ENCODE assay signal across 1 cellular context in the genomic region with DNA sequence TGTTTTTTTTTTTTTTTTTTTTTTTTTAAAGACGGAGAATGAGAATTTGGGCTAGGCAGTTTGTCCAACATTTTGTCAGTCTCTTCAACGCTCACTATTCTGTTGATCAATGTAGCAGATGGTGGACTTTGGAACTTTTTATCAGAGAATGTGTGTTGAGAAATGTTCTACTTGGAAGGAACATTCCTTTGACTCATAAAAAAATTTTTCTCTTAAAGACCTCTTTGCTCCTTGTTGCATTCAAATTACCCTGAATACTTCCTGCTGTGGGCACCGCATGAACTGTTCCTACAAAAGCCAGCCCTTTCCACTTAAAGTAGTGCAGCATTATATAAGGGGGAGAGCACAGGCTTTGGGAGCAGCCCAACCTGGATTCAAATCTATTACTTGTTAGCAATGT.
TF ChIP-seq lines count a peak whose summit lies in the region.

No MANE protein-coding gene starts in this region.

TF ChIP-seq in GM23338, 12 proteins besides CTCF, POLR2A, EP300 and RAD21 (continued from another document):
- TF ChIP-seq, protein P1, sequence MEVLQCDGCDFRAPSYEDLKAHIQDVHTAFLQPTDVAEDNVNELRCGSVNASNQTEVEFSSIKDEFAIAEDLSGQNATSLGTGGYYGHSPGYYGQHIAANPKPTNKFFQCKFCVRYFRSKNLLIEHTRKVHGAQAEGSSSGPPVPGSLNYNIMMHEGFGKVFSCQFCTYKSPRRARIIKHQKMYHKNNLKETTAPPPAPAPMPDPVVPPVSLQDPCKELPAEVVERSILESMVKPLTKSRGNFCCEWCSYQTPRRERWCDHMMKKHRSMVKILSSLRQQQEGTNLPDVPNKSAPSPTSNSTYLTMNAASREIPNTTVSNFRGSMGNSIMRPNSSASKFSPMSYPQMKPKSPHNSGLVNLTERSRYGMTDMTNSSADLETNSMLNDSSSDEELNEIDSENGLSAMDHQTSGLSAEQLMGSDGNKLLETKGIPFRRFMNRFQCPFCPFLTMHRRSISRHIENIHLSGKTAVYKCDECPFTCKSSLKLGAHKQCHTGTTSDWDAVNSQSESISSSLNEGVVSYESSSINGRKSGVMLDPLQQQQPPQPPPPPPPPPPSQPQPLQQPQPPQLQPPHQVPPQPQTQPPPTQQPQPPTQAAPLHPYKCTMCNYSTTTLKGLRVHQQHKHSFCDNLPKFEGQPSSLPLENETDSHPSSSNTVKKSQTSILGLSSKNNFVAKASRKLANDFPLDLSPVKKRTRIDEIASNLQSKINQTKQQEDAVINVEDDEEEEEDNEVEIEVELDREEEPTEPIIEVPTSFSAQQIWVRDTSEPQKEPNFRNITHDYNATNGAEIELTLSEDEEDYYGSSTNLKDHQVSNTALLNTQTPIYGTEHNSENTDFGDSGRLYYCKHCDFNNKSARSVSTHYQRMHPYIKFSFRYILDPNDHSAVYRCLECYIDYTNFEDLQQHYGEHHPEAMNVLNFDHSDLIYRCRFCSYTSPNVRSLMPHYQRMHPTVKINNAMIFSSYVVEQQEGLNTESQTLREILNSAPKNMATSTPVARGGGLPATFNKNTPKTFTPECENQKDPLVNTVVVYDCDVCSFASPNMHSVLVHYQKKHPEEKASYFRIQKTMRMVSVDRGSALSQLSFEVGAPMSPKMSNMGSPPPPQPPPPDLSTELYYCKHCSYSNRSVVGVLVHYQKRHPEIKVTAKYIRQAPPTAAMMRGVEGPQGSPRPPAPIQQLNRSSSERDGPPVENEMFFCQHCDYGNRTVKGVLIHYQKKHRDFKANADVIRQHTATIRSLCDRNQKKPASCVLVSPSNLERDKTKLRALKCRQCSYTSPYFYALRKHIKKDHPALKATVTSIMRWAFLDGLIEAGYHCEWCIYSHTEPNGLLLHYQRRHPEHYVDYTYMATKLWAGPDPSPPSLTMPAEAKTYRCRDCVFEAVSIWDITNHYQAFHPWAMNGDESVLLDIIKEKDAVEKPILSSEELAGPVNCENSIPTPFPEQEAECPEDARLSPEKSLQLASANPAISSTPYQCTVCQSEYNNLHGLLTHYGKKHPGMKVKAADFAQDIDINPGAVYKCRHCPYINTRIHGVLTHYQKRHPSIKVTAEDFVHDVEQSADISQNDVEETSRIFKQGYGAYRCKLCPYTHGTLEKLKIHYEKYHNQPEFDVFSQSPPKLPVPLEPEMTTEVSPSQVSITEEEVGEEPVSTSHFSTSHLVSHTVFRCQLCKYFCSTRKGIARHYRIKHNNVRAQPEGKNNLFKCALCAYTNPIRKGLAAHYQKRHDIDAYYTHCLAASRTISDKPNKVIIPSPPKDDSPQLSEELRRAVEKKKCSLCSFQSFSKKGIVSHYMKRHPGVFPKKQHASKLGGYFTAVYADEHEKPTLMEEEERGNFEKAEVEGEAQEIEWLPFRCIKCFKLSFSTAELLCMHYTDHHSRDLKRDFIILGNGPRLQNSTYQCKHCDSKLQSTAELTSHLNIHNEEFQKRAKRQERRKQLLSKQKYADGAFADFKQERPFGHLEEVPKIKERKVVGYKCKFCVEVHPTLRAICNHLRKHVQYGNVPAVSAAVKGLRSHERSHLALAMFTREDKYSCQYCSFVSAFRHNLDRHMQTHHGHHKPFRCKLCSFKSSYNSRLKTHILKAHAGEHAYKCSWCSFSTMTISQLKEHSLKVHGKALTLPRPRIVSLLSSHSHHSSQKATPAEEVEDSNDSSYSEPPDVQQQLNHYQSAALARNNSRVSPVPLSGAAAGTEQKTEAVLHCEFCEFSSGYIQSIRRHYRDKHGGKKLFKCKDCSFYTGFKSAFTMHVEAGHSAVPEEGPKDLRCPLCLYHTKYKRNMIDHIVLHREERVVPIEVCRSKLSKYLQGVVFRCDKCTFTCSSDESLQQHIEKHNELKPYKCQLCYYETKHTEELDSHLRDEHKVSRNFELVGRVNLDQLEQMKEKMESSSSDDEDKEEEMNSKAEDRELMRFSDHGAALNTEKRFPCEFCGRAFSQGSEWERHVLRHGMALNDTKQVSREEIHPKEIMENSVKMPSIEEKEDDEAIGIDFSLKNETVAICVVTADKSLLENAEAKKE (CRISPR knock-in tag; IDR thresholded peaks at IDR 0.05): no peak
- TF ChIP-seq, protein P2, sequence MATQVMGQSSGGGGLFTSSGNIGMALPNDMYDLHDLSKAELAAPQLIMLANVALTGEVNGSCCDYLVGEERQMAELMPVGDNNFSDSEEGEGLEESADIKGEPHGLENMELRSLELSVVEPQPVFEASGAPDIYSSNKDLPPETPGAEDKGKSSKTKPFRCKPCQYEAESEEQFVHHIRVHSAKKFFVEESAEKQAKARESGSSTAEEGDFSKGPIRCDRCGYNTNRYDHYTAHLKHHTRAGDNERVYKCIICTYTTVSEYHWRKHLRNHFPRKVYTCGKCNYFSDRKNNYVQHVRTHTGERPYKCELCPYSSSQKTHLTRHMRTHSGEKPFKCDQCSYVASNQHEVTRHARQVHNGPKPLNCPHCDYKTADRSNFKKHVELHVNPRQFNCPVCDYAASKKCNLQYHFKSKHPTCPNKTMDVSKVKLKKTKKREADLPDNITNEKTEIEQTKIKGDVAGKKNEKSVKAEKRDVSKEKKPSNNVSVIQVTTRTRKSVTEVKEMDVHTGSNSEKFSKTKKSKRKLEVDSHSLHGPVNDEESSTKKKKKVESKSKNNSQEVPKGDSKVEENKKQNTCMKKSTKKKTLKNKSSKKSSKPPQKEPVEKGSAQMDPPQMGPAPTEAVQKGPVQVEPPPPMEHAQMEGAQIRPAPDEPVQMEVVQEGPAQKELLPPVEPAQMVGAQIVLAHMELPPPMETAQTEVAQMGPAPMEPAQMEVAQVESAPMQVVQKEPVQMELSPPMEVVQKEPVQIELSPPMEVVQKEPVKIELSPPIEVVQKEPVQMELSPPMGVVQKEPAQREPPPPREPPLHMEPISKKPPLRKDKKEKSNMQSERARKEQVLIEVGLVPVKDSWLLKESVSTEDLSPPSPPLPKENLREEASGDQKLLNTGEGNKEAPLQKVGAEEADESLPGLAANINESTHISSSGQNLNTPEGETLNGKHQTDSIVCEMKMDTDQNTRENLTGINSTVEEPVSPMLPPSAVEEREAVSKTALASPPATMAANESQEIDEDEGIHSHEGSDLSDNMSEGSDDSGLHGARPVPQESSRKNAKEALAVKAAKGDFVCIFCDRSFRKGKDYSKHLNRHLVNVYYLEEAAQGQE (IDR thresholded peaks at IDR 0.05; ENCODE audit: unreplicated experiment): no peak
